ENCODE assay signal across 8 cellular contexts in genomic region chr17:55295411-55296170, GRCh38. TPM values are rescaled to one million over a fixed set of nuclear protein-coding genes. Genes with fewer than 3 reads are reported as not detected.
DNase-seq lines count a peak whose midpoint lies in the region; ATAC-seq and TF ChIP-seq lines count a peak whose summit lies in the region.

No MANE protein-coding gene starts in this region.

- H3K9me3 Mint-ChIP-seq in Caco-2 (ENCODE audit: unreplicated experiment) (no peaks in the 10 kb centered on the region), osteocyte (ENCODE audit: unreplicated experiment) (no peaks in the 10 kb centered on the region)
- H3K9me3 Mint-ChIP-seq in activated T-helper 1 cell treated with anti-CD3 and anti-CD28 coated beads, Interleukin-12 subunit alpha, Interleukin-12 subunit beta, Interleukin-2, Interleukin-4 antibody, amounts not matched to agents 30 ng/mL and 10 ng/mL and 1 ng/mL, durations not matched to agents 14 hours and 24 hours and 36 hours = no peaks in the 10 kb centered on the region

- TF ChIP-seq CTCF in Caco-2 (IDR thresholded peaks at IDR 0.05; ENCODE audit: insufficient read depth in 1 of 2, low read depth in 1 of 2, low read length in 1 of 2, severe bottlenecking in 1 of 2, unreplicated experiment in 1 of 2) = peak; percentile 89 to 92
- TF ChIP-seq CTCF in fibroblast of villous mesenchyme (IDR thresholded peaks at IDR 0.05; ENCODE audit: insufficient read depth, low read depth, low read length) = peak; percentile 95
- TF ChIP-seq CTCF in osteocyte (IDR thresholded peaks at IDR 0.05) = peak; percentile 87

- CTCF ChIA-PET in Caco-2 (lab: Charles Lee) = interaction anchor here (1.0 to 1.6 kb wide), 5 partner anchors 29 to 59 kb away, joined by 3 to 9 read pairs (median 3); no protein-coding TSS in a partner anchor

- peaks cover 13% of the 10 kb centered on the region for H3K4me1 Mint-ChIP-seq in Caco-2 (ENCODE audit: low read depth, unreplicated experiment)
- no peaks in the 10 kb centered on the region for H3K4me1 Mint-ChIP-seq in activated T-helper 1 cell treated with anti-CD3 and anti-CD28 coated beads, Interleukin-12 subunit alpha, Interleukin-12 subunit beta, Interleukin-2, Interleukin-4 antibody, amounts not matched to agents 30 ng/mL and 10 ng/mL and 1 ng/mL, durations not matched to agents 14 hours and 24 hours and 36 hours (ENCODE audit: low read depth)
- no peaks in the 10 kb centered on the region for H3K4me1 Mint-ChIP-seq in osteocyte (ENCODE audit: unreplicated experiment)

- no peak overlapping the region for H3K4me3 ChIP-seq in Caco-2 (ENCODE audit: low read depth, low read length)
- no peak overlapping the region for H3K4me3 ChIP-seq in fibroblast of villous mesenchyme (ENCODE audit: low read depth, low read length)

- peak; percentile 94 for ATAC-seq in GM21390 (IDR thresholded peaks at IDR 0.05; ENCODE audit: unreplicated experiment)

- POLR2A ChIA-PET in Caco-2 (lab: Charles Lee) = no interaction called here

- H3K36me3 Mint-ChIP-seq in Caco-2 (ENCODE audit: insufficient read depth, unreplicated experiment) (peaks cover 7% of the 10 kb centered on the region), osteocyte (ENCODE audit: unreplicated experiment) (no peaks in the 10 kb centered on the region)
- no peaks in the 10 kb centered on the region for H3K36me3 Mint-ChIP-seq in activated T-helper 1 cell treated with anti-CD3 and anti-CD28 coated beads, Interleukin-12 subunit alpha, Interleukin-12 subunit beta, Interleukin-2, Interleukin-4 antibody, amounts not matched to agents 30 ng/mL and 10 ng/mL and 1 ng/mL, durations not matched to agents 14 hours and 24 hours and 36 hours (ENCODE audit: low read depth)

- H3K27ac Mint-ChIP-seq in Caco-2 (ENCODE audit: unreplicated experiment) (peak overlapping the region; percentile 20), osteocyte (ENCODE audit: unreplicated experiment) (no peak overlapping the region)
- no peak overlapping the region for H3K27ac Mint-ChIP-seq in activated T-helper 1 cell treated with anti-CD3 and anti-CD28 coated beads, Interleukin-12 subunit alpha, Interleukin-12 subunit beta, Interleukin-2, Interleukin-4 antibody, amounts not matched to agents 30 ng/mL and 10 ng/mL and 1 ng/mL, durations not matched to agents 14 hours and 24 hours and 36 hours

- H3K27me3 ChIP-seq in Caco-2 (replicated peaks; ENCODE audit: control insufficient read depth, insufficient read depth, low read length) = no peaks in the 10 kb centered on the region

- H3K4me1 ChIP-seq in Caco-2 = peaks cover 20% of the 10 kb centered on the region

- no peaks in the 10 kb centered on the region for H3K36me3 ChIP-seq in Caco-2 (ENCODE audit: control insufficient read depth, insufficient read depth, low read length)

- DNase-seq in Caco-2 (peak; percentile 70 to 84), HT-29 (ENCODE audit: low spot score) (peak; percentile 84), RKO (ENCODE audit: low spot score) (peak; percentile 43), fibroblast of villous mesenchyme (ENCODE audit: low read depth) (peak; percentile 51), osteocyte (ENCODE audit: extremely low spot score, unreplicated experiment) (no peak), mesenteric fat pad (ENCODE audit: low spot score) (no peak)
- peak; percentile 32 for DNase-seq in activated T-helper 1 cell treated with anti-CD3 and anti-CD28 coated beads, Interleukin-12 subunit alpha, Interleukin-12 subunit beta, Interleukin-2, Interleukin-4 antibody, amounts not matched to agents 30 ng/mL and 10 ng/mL and 1 ng/mL, durations not matched to agents 14 hours and 24 hours and 36 hours (ENCODE audit: low spot score)

- H3K4me3 Mint-ChIP-seq in Caco-2 (ENCODE audit: unreplicated experiment) (peak overlapping the region; percentile 35), osteocyte (ENCODE audit: unreplicated experiment) (no peak overlapping the region)
- H3K4me3 Mint-ChIP-seq in activated T-helper 1 cell treated with anti-CD3 and anti-CD28 coated beads, Interleukin-12 subunit alpha, Interleukin-12 subunit beta, Interleukin-2, Interleukin-4 antibody, amounts not matched to agents 30 ng/mL and 10 ng/mL and 1 ng/mL, durations not matched to agents 14 hours and 24 hours and 36 hours = no peak overlapping the region

- no peaks in the 10 kb centered on the region for H3K27me3 Mint-ChIP-seq in Caco-2 (ENCODE audit: insufficient read depth, unreplicated experiment)
- H3K27me3 Mint-ChIP-seq in activated T-helper 1 cell treated with anti-CD3 and anti-CD28 coated beads, Interleukin-12 subunit alpha, Interleukin-12 subunit beta, Interleukin-2, Interleukin-4 antibody, amounts not matched to agents 30 ng/mL and 10 ng/mL and 1 ng/mL, durations not matched to agents 14 hours and 24 hours and 36 hours (ENCODE audit: insufficient read depth) = peaks cover 6% of the 10 kb centered on the region
- H3K27me3 Mint-ChIP-seq in osteocyte (ENCODE audit: unreplicated experiment) = peaks cover 14% of the 10 kb centered on the region

- no peaks in the 10 kb centered on the region for H3K9me3 ChIP-seq in Caco-2

- no TSS peak for BruUV-seq in Caco-2 (replicated peaks; lab: Mats Ljungman, UMichigan)

- intact Hi-C loops in Caco-2 (cut with micrococcal nuclease; ENCODE audit: unreplicated experiment) = loop anchor here (1.0 to 2.0 kb wide), 6 partner anchors 8 to 302 kb away; partner anchors contain the start of gene HLF
- intact Hi-C loops in activated T-helper 1 cell treated with anti-CD3 and anti-CD28 coated beads, Interleukin-12 subunit alpha, Interleukin-12 subunit beta, Interleukin-2, Interleukin-4 antibody, amounts not matched to agents 30 ng/mL and 10 ng/mL and 1 ng/mL, durations not matched to agents 14 hours and 24 hours and 36 hours (cut with micrococcal nuclease) = loop anchor here (1.0 to 2.0 kb wide), 6 partner anchors 57 to 327 kb away; partner anchors contain the start of genes COX11 and STXBP4

RNA-seq across cellular contexts. Expression of gene HLF, which starts 30.8 kb away (rescaled TPM):
- total RNA-seq in Caco-2 (2022) (17.3 and 19.8 TPM in 2 replicates), fibroblast of villous mesenchyme (not detected in 2 replicates), osteocyte (0.51 and 0.65 TPM in 2 replicates), mesenteric fat pad (3.3 TPM)
- 0.05 and 0.08 TPM in 2 replicates for total RNA-seq in HT-29 (2014; rRNA removed; shearing (Covaris generic))
- 0.36 and 0.54 TPM in 2 replicates for total RNA-seq in activated T-helper 1 cell treated with anti-CD3 and anti-CD28 coated beads, Interleukin-12 subunit alpha, Interleukin-12 subunit beta, Interleukin-2, Interleukin-4 antibody, amounts not matched to agents 30 ng/mL and 10 ng/mL and 1 ng/mL, durations not matched to agents 14 hours and 24 hours and 36 hours

Comparison
In these comparisons a context has a peak if more than half of its experiments do, and no peak if none do; other contexts are left out.
1. DNase-seq: peak in Caco-2 (2 of 2), HT-29 (single experiment), RKO (single experiment), activated T-helper 1 cell treated with anti-CD3 and anti-CD28 coated beads, Interleukin-12 subunit alpha, Interleukin-12 subunit beta, Interleukin-2, Interleukin-4 antibody, amounts not matched to agents 30 ng/mL and 10 ng/mL and 1 ng/mL, durations not matched to agents 14 hours and 24 hours and 36 hours (single experiment) and fibroblast of villous mesenchyme (single experiment); none in osteocyte (single experiment) and mesenteric fat pad (single experiment).
2. Peak in every context shown above with its lines, with median percentiles within 50 percentile points of each other: CTCF ChIP-seq.